In the genomic region with DNA sequence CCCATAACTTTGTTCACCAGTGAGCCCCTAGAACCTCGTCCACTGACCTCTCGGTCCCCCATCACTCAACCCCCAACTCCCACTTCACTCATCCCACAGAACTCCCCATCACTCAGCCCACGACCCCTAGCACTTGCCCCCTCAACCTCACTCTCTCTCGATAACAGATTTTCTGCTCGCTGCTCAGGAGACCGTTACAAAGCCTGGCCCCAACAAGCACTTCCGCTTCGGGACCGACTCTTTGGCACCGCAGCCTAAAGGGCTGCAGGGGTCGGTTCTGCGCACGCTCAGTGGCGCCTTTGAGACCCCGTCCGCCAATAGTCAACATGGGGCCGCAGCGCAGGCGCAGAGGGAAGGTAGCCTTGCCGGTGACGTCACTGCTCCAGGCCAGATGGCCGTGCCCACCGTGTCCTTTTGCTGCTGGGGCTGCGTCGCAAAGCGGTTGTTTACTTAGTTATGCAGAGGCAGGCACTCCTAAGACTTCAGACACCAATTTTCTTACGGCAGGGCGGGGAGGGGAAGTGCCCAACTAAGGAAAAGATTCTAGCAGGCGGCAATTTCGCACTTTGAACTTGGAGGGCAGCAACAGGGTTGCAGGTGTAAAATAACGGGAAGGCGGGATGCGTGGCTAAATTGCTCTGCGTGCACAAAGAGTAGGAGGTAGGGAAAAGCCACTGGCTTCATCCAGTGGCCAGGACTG, we compare ENCODE assay signal across 8 cellular contexts. TPM values are rescaled to one million over a fixed set of nuclear protein-coding genes. Genes with fewer than 3 reads are reported as not detected.
DNase-seq lines count a peak whose midpoint lies in the region; ATAC-seq lines count a peak whose summit lies in the region.

A gene (minus strand): TSS at position 232 of the 700 bp plus-strand sequence. CDS start 1,380 bp downstream, outside the sequence.

- H3K27ac ChIP-seq in CD8-positive, alpha-beta memory T cell (ENCODE audit: low read depth, low read length), result peak within 1 kb of the TSS; percentile 76

- peak within 1 kb of the TSS; percentile 77 for H3K4me3 ChIP-seq in CD8-positive, alpha-beta memory T cell (ENCODE audit: low read length)

- H3K4me1 Mint-ChIP-seq in CD8-positive, alpha-beta memory T cell, result peaks cover 23 to 38% (median 32%) of the 10 kb centered on the region in 3 donors

- POLR2A ChIA-PET in CD8-positive, alpha-beta memory T cell (lab: Charles Lee), result no interaction called here

- H3K36me3 ChIP-seq in CD8-positive, alpha-beta memory T cell (ENCODE audit: insufficient read depth, low read length), result no peaks in the 10 kb centered on the region

- no peaks in the 10 kb centered on the region for H3K9me3 Mint-ChIP-seq in CD8-positive, alpha-beta memory T cell

- H3K9me3 ChIP-seq in CD8-positive, alpha-beta memory T cell (ENCODE audit: low read length), result no peaks in the 10 kb centered on the region

- no peaks in the 10 kb centered on the region for H3K27me3 ChIP-seq in CD8-positive, alpha-beta memory T cell (ENCODE audit: insufficient read depth, low read length, poor library complexity, severe bottlenecking)

- peak; percentile 89 for ATAC-seq in GM19467 (IDR thresholded peaks at IDR 0.05; ENCODE audit: unreplicated experiment)

- peak within 1 kb of the TSS; percentile 77 to 100 (median 96) for H3K27ac Mint-ChIP-seq in CD8-positive, alpha-beta memory T cell

- CTCF ChIA-PET in CD8-positive, alpha-beta memory T cell (lab: Charles Lee), result no interaction called here

- peak; percentile 88 to 96 (median 90) for DNase-seq in CD8-positive, alpha-beta memory T cell
- DNase-seq in HS-5 (ENCODE audit: low read depth) (peak; percentile 46), NK-92 (lab: John Stamatoyannopoulos, UW; ENCODE audit: unreplicated experiment) (peak; percentile 56), medulla oblongata (ENCODE audit: extremely low spot score) (peak; percentile 92)
- peak; percentile 94 for DNase-seq in activated CD8-positive, alpha-beta memory T cell treated with anti-CD3 and anti-CD28 coated beads for 24 hours
- DNase-seq in effector CD8-positive, alpha-beta T cell (lab: John Stamatoyannopoulos, UW), result peak; percentile 90
- peak; percentile 77 to 81 (median 81) for DNase-seq in stimulated activated CD4-positive, alpha-beta T cell treated with anti-CD3 and anti-CD28 coated beads, TNF-alpha, amount 100 ng/mL, for 4 hours (ENCODE audit: low read depth in 3 of 3)

- peaks cover 0 to 4% of the 10 kb centered on the region in 2 donors for H3K27me3 Mint-ChIP-seq in CD8-positive, alpha-beta memory T cell

- peaks cover 6% of the 10 kb centered on the region for H3K4me1 ChIP-seq in CD8-positive, alpha-beta memory T cell (ENCODE audit: insufficient read depth, low read length)

- peak within 1 kb of the TSS; percentile 89 to 99 (median 96) for H3K4me3 Mint-ChIP-seq in CD8-positive, alpha-beta memory T cell

- H3K36me3 Mint-ChIP-seq in CD8-positive, alpha-beta memory T cell, result peaks cover 0 to 25% (median 2%) of the 10 kb centered on the region in 3 donors

RNA-seq across cellular contexts. Expression of the gene that starts here (rescaled TPM):
- total RNA-seq in CD8-positive, alpha-beta memory T cell, result 1 to 10 TPM; 6.9 TPM
- polyA plus RNA-seq in CD8-positive, alpha-beta memory T cell, result 6.5 TPM

Comparison
In these comparisons a context has a peak if more than half of its experiments do, and no peak if none do; other contexts are left out.
1. Peak in every context shown above with its lines: DNase-seq, ATAC-seq, H3K4me3 ChIP-seq and H3K27ac ChIP-seq.